In genomic region chr1:46615735-46616134, GRCh38 we compare ENCODE assay signal across 8 cellular contexts. TPM values are rescaled to one million over a fixed set of nuclear protein-coding genes. Genes with fewer than 3 reads are reported as not detected.
DNase-seq lines count a peak whose midpoint lies in the region; ATAC-seq and TF ChIP-seq lines count a peak whose summit lies in the region.

No MANE protein-coding gene starts in this region.

- peak overlapping the region; percentile 66 for H3K4me3 ChIP-seq in PC-9
- H3K4me3 ChIP-seq in epithelial cell of esophagus (ENCODE audit: low read length), result peak overlapping the region; percentile 71
- peak overlapping the region; percentile 79 to 84 for H3K4me3 ChIP-seq in prostate gland

- H3K27me3 ChIP-seq in PC-9 (ENCODE audit: insufficient read depth, low read depth) (no peaks in the 10 kb centered on the region), prostate gland (replicated peaks; ENCODE audit: insufficient read depth) (no peaks in the 10 kb centered on the region)

- TF ChIP-seq CTCF in GM10266 (IDR thresholded peaks at IDR 0.05; ENCODE audit: control insufficient read depth, insufficient read depth, low read depth, missing control alignments) (no peak), PC-9 (conservative IDR thresholded peaks at IDR 0.05) (no peak), epithelial cell of esophagus (IDR thresholded peaks at IDR 0.05; ENCODE audit: insufficient read depth, low read depth, low read length, missing control alignments) (no peak), prostate gland (IDR thresholded peaks at IDR 0.05) (no peak)

- no peak for ATAC-seq in HG02678 (IDR thresholded peaks at IDR 0.05; ENCODE audit: unreplicated experiment)

- no peaks in the 10 kb centered on the region for H3K9me3 ChIP-seq in PC-9 (ENCODE audit: insufficient read depth, low read depth)
- no peaks in the 10 kb centered on the region for H3K9me3 ChIP-seq in prostate gland

- H3K27ac ChIP-seq in PC-9, result peak overlapping the region; percentile 53
- H3K27ac ChIP-seq in prostate gland, result peak overlapping the region; percentile 89 to 95

- H3F3A ChIP-seq in PC-9 (ENCODE audit: insufficient read depth, low read depth), result peaks cover 20% of the 10 kb centered on the region

- 46% methylated on average over 3 of the region's 3 CpGs for WGBS in prostate gland

- H3K79me2 ChIP-seq in PC-9 (ENCODE audit: low read depth), result peaks cover 43% of the 10 kb centered on the region

- H2AFZ ChIP-seq in PC-9, result peak overlapping the region; percentile 89; the same call in 1 of the 2 replicates

- TSS peak; percentile 35 for BruUV-seq in PC-9 (replicated peaks; lab: Mats Ljungman, UMichigan)

- peak overlapping the region; percentile 98 for H3K4me2 ChIP-seq in PC-9

- no peaks in the 10 kb centered on the region for H4K20me1 ChIP-seq in PC-9 (ENCODE audit: insufficient read depth)

- intact Hi-C loops in PC-9 (cut with micrococcal nuclease; ENCODE audit: unreplicated experiment), result loop anchor here (2.0 to 10.0 kb wide), 3 partner anchors 67 to 719 kb away; partner anchors contain the start of genes CMPK1 and EFCAB14
- intact Hi-C loops in prostate gland (cut with DNase I), result loop anchor here (2.0 kb wide), 1 partner anchor 103 kb away; the partner anchor contains the start of gene EFCAB14

- H3K9me2 ChIP-seq in PC-9 (ENCODE audit: insufficient read depth), result no peaks in the 10 kb centered on the region

- H3K4me1 ChIP-seq in PC-9 (replicated peaks; ENCODE audit: insufficient read depth), result peaks cover 58% of the 10 kb centered on the region
- peaks cover 3% of the 10 kb centered on the region for H3K4me1 ChIP-seq in prostate gland (replicated peaks)

- CTCF ChIA-PET in PC-9 (lab: Charles Lee), result interaction anchor here (0.6 to 1.5 kb wide), 2 partner anchors 9 to 175 kb away, joined by 3 to 5 read pairs; no protein-coding TSS in a partner anchor

- POLR2A ChIA-PET in PC-9 (lab: Charles Lee; ENCODE audit: unreplicated experiment), result interaction anchor here (0.6 to 0.7 kb wide), 4 partner anchors 9 to 698 kb away, joined by 3 to 7 read pairs (median 4); partner anchors contain the start of genes MKNK1 and STIL

- no peak for TF ChIP-seq POLR2A in prostate gland (IDR thresholded peaks at IDR 0.05)

- DNase-seq in GM10266 (ENCODE audit: extremely low spot score) (peak; percentile 44), PC-9 (no peak), epithelial cell of esophagus (ENCODE audit: low read depth) (no peak), prostate gland (ENCODE audit: low spot score) (no peak), DMS153 treated with DMSO at 0.1 percent for 48 hours (lab: John Stamatoyannopoulos, UW; ENCODE audit: unreplicated experiment) (no peak), HuH-7 (ENCODE audit: low spot score) (no peak), NCI-H2171 treated with DMSO at 0.1 percent for 48 hours (lab: John Stamatoyannopoulos, UW) (no peak)

- H3K36me3 ChIP-seq in PC-9 (ENCODE audit: low read depth) (0 out of 2 replicates have a peak, but pooled peaks cover 4% of the 10 kb centered on the region), prostate gland (no peaks in the 10 kb centered on the region)

RNA-seq across cellular contexts. Expression of gene MOB3C, which starts 0.9 kb away (rescaled TPM):
- 33.9 and 35.2 TPM in 2 replicates for total RNA-seq in PC-9 (2021)
- total RNA-seq in prostate gland, result 10 to 100 TPM; 19.4 to 19.7 TPM

RNA-seq across cellular contexts. Expression of gene MKNK1, which starts 11.7 kb away (rescaled TPM):
- total RNA-seq in PC-9 (2021) (103 and 112 TPM in 2 replicates), prostate gland (10 to 100 TPM; 28.1 to 37.8 TPM)

RNA-seq across cellular contexts. Expression of gene ATPAF1, which starts 52.4 kb away (rescaled TPM):
- total RNA-seq in PC-9 (2021), result 47.0 and 50.3 TPM in 2 replicates
- 10 to 100 TPM; 52.2 to 71.3 TPM for total RNA-seq in prostate gland

RNA-seq across cellular contexts. Expression of gene TEX38, which starts 55.9 kb away (rescaled TPM):
- total RNA-seq in PC-9 (2021), result 0.45 TPM in 1 of 2 replicates, not detected in the other
- 10 to 100 TPM in 1 of 2 donors, not detected in 1; 30.6 TPM for total RNA-seq in prostate gland
